Comparison of ENCODE assay signal across 17 cellular contexts in the genomic region with DNA sequence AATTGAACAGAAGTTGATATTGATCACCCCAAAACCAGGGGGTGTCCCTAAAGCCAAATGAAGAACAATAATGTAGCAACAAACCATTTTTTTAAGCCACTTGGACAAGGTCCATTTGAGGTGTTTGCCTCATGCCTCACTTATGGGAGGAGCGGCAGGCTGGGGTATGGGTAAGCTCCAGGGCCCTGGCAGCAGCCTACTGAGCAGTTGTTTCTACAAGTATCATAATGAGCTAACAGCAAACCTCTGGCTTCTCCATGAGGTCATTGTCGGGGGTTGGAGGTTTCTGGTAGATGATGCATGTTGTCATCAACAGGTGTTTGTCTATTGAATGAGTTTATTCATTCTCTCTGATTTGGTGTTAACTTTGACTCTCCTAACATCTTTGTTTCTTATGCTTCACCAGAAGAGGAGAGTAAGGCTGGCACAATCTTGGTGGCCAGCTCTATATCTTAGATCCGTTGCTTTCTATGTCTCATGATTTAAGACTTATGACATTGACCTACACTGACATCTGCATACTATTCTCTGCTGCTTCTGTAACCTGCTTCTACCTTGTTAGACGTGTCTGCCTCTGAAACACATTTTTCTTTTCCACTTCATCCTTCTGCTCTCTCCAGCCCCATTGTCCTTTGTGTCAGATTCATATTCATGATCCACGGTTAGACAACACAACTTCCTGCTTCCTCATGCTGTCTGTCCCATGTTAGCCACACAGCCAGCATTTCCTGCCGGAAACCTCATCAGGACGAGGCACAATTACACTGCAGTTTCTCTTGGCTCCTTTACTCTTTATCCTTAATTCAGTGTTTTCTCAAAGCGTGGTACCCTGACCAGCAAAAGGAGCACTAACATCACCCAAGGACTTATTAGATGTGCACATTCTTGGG.
DNase-seq lines count a peak whose midpoint lies in the region; ATAC-seq and TF ChIP-seq lines count a peak whose summit lies in the region.
"Had no signal": no experiment of that assay in that cellular context is flagged by ENCODE, and none has a peak within 500 bp of the region (broad histone marks: within the 10 kb centered on the region; RNA-seq: fewer than 3 reads in every experiment).

No MANE protein-coding gene starts in this region.

- H3K27ac Mint-ChIP-seq in activated naive CD4-positive, alpha-beta T cell treated with anti-CD3 and anti-CD28 coated beads for 36 hours, result no peak overlapping the region
- peak overlapping the region; percentile 11 for H3K27ac Mint-ChIP-seq in WTC11
- H3K27ac Mint-ChIP-seq: activated naive CD4-positive, alpha-beta T cell treated with anti-CD3 and anti-CD28 coated beads, Interleukin-2, amount 50 U/mL, for 72 hours had no signal

- intact Hi-C loops in activated naive CD4-positive, alpha-beta T cell treated with anti-CD3 and anti-CD28 coated beads for 36 hours (cut with micrococcal nuclease), result no loop called here

- peak overlapping the region; percentile 31 for H3K27ac ChIP-seq in neutrophil
- H3K27ac ChIP-seq: heart left ventricle, tibial nerve had no signal

- no peaks in the 10 kb centered on the region for H3K9me3 Mint-ChIP-seq in activated naive CD4-positive, alpha-beta T cell treated with anti-CD3 and anti-CD28 coated beads for 36 hours
- no peaks in the 10 kb centered on the region for H3K9me3 Mint-ChIP-seq in WTC11
- H3K9me3 Mint-ChIP-seq: activated naive CD4-positive, alpha-beta T cell treated with anti-CD3 and anti-CD28 coated beads, Interleukin-2, amount 50 U/mL, for 72 hours; naive B cell had no signal

- H3K4me3 Mint-ChIP-seq in activated naive CD4-positive, alpha-beta T cell treated with anti-CD3 and anti-CD28 coated beads for 36 hours, result no peak overlapping the region
- no peak overlapping the region for H3K4me3 Mint-ChIP-seq in WTC11
- H3K4me3 Mint-ChIP-seq: naive B cell had no signal

- no peak overlapping the region for H3K4me3 ChIP-seq in neutrophil (ENCODE audit: low read depth in 1 of 2, low read length in 1 of 2)
- H3K4me3 ChIP-seq: heart left ventricle, tibial nerve had no signal

- H3K4me1 ChIP-seq in neutrophil (ENCODE audit: control insufficient read depth in 1 of 2, insufficient read depth in 1 of 2, low read depth in 1 of 2, low read length in 1 of 2), result peaks cover 6 to 14% of the 10 kb centered on the region in 2 experiments
- H3K4me1 ChIP-seq: tibial nerve had no signal

- H3K36me3 ChIP-seq in neutrophil, result no peaks in the 10 kb centered on the region
- H3K36me3 ChIP-seq: tibial nerve had no signal

- H3K36me3 Mint-ChIP-seq in activated naive CD4-positive, alpha-beta T cell treated with anti-CD3 and anti-CD28 coated beads for 36 hours (ENCODE audit: low read depth), result no peaks in the 10 kb centered on the region
- H3K36me3 Mint-ChIP-seq in WTC11, result no peaks in the 10 kb centered on the region
- H3K36me3 Mint-ChIP-seq: activated naive CD4-positive, alpha-beta T cell treated with anti-CD3 and anti-CD28 coated beads, Interleukin-2, amount 50 U/mL, for 72 hours; naive B cell had no signal

- peaks cover 7% of the 10 kb centered on the region for H3K27me3 Mint-ChIP-seq in activated naive CD4-positive, alpha-beta T cell treated with anti-CD3 and anti-CD28 coated beads for 36 hours (ENCODE audit: low read depth)
- H3K27me3 Mint-ChIP-seq in WTC11 (ENCODE audit: low read depth), result no peaks in the 10 kb centered on the region

- TF ChIP-seq CTCF in WTC11 (IDR thresholded peaks at IDR 0.05) (no peak), neutrophil (IDR thresholded peaks at IDR 0.05) (no peak)

- H3K4me1 Mint-ChIP-seq in activated naive CD4-positive, alpha-beta T cell treated with anti-CD3 and anti-CD28 coated beads for 36 hours (ENCODE audit: low read depth), result peaks cover 3% of the 10 kb centered on the region
- H3K4me1 Mint-ChIP-seq in WTC11, result peaks cover 36% of the 10 kb centered on the region

- H3K9me3 ChIP-seq in neutrophil, result no peaks in the 10 kb centered on the region
- H3K9me3 ChIP-seq: heart left ventricle, tibial nerve had no signal

- H3K27me3 ChIP-seq in neutrophil, result no peaks in the 10 kb centered on the region
- H3K27me3 ChIP-seq: heart left ventricle, tibial nerve had no signal

- peak; percentile 12 for DNase-seq in activated naive CD4-positive, alpha-beta T cell treated with anti-CD3 and anti-CD28 coated beads for 36 hours
- DNase-seq in activated naive CD4-positive, alpha-beta T cell treated with anti-CD3 and anti-CD28 coated beads, Interleukin-2, amount 50 U/mL, for 16 hours, result no peak
- DNase-seq in KG1 (lab: John Stamatoyannopoulos, UW) (peak; percentile 55), WTC11 (ENCODE audit: low spot score) (no peak), NCI-H1105 (lab: John Stamatoyannopoulos, UW) (no peak), EL (no peak)
- DNase-seq: erythroblast; heart left ventricle; left cardiac atrium; naive B cell; NCI-H1436 treated with DMSO at 0.1 percent for 48 hours; NCI-H510A treated with DMSO at 0.1 percent for 48 hours; stimulated activated CD8-positive, alpha-beta memory T cell treated with anti-CD3 and anti-CD28 coated beads, Interleukin-4, amount 100 ng/mL, for 48 hours had no signal

- ATAC-seq in WTC11 (no peak), GM18873 (IDR thresholded peaks at IDR 0.05; ENCODE audit: low FRiP score, unreplicated experiment) (no peak)
- ATAC-seq: activated naive CD4-positive, alpha-beta T cell treated with anti-CD3 and anti-CD28 coated beads, Interleukin-2, amount 50 U/mL, for 72 hours; left cardiac atrium had no signal

- CTCF ChIA-PET in activated naive CD4-positive, alpha-beta T cell treated with anti-CD3 and anti-CD28 coated beads for 36 hours (lab: Charles Lee), result no interaction called here
- CTCF ChIA-PET in WTC11 (lab: Charles Lee), result no interaction called here

- POLR2A ChIA-PET in WTC11 (lab: Charles Lee), result no interaction called here

TF ChIP-seq in WTC11, 78 proteins besides CTCF, POLR2A, EP300 and RAD21 (continues in another document):
- TF ChIP-seq, protein P1, sequence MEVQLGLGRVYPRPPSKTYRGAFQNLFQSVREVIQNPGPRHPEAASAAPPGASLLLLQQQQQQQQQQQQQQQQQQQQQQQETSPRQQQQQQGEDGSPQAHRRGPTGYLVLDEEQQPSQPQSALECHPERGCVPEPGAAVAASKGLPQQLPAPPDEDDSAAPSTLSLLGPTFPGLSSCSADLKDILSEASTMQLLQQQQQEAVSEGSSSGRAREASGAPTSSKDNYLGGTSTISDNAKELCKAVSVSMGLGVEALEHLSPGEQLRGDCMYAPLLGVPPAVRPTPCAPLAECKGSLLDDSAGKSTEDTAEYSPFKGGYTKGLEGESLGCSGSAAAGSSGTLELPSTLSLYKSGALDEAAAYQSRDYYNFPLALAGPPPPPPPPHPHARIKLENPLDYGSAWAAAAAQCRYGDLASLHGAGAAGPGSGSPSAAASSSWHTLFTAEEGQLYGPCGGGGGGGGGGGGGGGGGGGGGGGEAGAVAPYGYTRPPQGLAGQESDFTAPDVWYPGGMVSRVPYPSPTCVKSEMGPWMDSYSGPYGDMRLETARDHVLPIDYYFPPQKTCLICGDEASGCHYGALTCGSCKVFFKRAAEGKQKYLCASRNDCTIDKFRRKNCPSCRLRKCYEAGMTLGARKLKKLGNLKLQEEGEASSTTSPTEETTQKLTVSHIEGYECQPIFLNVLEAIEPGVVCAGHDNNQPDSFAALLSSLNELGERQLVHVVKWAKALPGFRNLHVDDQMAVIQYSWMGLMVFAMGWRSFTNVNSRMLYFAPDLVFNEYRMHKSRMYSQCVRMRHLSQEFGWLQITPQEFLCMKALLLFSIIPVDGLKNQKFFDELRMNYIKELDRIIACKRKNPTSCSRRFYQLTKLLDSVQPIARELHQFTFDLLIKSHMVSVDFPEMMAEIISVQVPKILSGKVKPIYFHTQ (CRISPR knock-in tag; IDR thresholded peaks at IDR 0.05), result no peak
- TF ChIP-seq, protein P2, sequence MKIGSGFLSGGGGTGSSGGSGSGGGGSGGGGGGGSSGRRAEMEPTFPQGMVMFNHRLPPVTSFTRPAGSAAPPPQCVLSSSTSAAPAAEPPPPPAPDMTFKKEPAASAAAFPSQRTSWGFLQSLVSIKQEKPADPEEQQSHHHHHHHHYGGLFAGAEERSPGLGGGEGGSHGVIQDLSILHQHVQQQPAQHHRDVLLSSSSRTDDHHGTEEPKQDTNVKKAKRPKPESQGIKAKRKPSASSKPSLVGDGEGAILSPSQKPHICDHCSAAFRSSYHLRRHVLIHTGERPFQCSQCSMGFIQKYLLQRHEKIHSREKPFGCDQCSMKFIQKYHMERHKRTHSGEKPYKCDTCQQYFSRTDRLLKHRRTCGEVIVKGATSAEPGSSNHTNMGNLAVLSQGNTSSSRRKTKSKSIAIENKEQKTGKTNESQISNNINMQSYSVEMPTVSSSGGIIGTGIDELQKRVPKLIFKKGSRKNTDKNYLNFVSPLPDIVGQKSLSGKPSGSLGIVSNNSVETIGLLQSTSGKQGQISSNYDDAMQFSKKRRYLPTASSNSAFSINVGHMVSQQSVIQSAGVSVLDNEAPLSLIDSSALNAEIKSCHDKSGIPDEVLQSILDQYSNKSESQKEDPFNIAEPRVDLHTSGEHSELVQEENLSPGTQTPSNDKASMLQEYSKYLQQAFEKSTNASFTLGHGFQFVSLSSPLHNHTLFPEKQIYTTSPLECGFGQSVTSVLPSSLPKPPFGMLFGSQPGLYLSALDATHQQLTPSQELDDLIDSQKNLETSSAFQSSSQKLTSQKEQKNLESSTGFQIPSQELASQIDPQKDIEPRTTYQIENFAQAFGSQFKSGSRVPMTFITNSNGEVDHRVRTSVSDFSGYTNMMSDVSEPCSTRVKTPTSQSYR (CRISPR knock-in tag; IDR thresholded peaks at IDR 0.05), result no peak
- TF ChIP-seq RELA (CRISPR knock-in tag; IDR thresholded peaks at IDR 0.05; ENCODE audit: borderline replicate concordance), result no peak
- no peak for TF ChIP-seq SMAD3 (CRISPR knock-in tag; IDR thresholded peaks at IDR 0.05; ENCODE audit: borderline replicate concordance)
- TF ChIP-seq, protein P3, sequence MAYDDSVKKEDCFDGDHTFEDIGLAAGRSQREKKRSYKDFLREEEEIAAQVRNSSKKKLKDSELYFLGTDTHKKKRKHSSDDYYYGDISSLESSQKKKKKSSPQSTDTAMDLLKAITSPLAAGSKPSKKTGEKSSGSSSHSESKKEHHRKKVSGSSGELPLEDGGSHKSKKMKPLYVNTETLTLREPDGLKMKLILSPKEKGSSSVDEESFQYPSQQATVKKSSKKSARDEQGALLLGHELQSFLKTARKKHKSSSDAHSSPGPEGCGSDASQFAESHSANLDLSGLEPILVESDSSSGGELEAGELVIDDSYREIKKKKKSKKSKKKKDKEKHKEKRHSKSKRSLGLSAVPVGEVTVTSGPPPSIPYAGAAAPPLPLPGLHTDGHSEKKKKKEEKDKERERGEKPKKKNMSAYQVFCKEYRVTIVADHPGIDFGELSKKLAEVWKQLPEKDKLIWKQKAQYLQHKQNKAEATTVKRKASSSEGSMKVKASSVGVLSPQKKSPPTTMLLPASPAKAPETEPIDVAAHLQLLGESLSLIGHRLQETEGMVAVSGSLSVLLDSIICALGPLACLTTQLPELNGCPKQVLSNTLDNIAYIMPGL (CRISPR knock-in tag; IDR thresholded peaks at IDR 0.05), result no peak
- no peak for TF ChIP-seq PRRX2 (CRISPR knock-in tag; IDR thresholded peaks at IDR 0.05)

Comparison
In these comparisons a context has a peak if more than half of its experiments do, and no peak if none do; other contexts are left out.
1. DNase-seq: peak in activated naive CD4-positive, alpha-beta T cell treated with anti-CD3 and anti-CD28 coated beads for 36 hours (single experiment) and KG1 (single experiment); none in activated naive CD4-positive, alpha-beta T cell treated with anti-CD3 and anti-CD28 coated beads, Interleukin-2, amount 50 U/mL, for 16 hours (single experiment), WTC11 (single experiment), NCI-H1105 (single experiment) and EL (single experiment).